15 cellular contexts compared by ENCODE assay signal in genomic region chr10:124067825-124068400, GRCh38. TPM values are rescaled to one million over a fixed set of nuclear protein-coding genes. Genes with fewer than 3 reads are reported as not detected.
"Had no signal": no experiment of that assay in that cellular context is flagged by ENCODE, and none has a peak within 500 bp of the region (broad histone marks: within the 10 kb centered on the region; RNA-seq: fewer than 3 reads in every experiment).

No MANE protein-coding gene starts in this region.

- H3K36me3 Mint-ChIP-seq: activated naive CD8-positive, alpha-beta T cell treated with anti-CD3 and anti-CD28 coated beads for 36 hours; stimulated activated naive B cell treated with anti-CD40 and anti-IgM and Interleukin-4, amounts not matched to agents 10 μg/mL and 1 μg/mL and 100 μg/mL, for 72 hours had no signal

- H3K27me3 ChIP-seq: ovary, right lobe of liver had no signal

- H3K4me3 ChIP-seq: ovary, right lobe of liver, thoracic aorta had no signal

- H3K9me3 ChIP-seq: ovary, right lobe of liver, thoracic aorta had no signal

- H3K27ac ChIP-seq: ovary, right lobe of liver, thoracic aorta had no signal

- FAIRE-seq: TTC549, urothelium cell line had no signal

- H3K36me3 ChIP-seq: ovary, right lobe of liver, thoracic aorta had no signal

- DNase-seq: activated CD4-positive, alpha-beta T cell treated with anti-CD3 and anti-CD28 coated beads, Interleukin-2, amount 50 U/mL, for 4 hours; activated naive CD8-positive, alpha-beta T cell treated with anti-CD3 and anti-CD28 coated beads for 36 hours; amniotic stem cell; effector memory CD8-positive, alpha-beta T cell; left ventricle myocardium superior; ovary; right lobe of liver; stimulated activated naive B cell treated with anti-CD40 and anti-IgM and Interleukin-4, amounts not matched to agents 10 μg/mL and 1 μg/mL and 100 μg/mL, for 72 hours had no signal

- H3K9me3 Mint-ChIP-seq: activated naive CD8-positive, alpha-beta T cell treated with anti-CD3 and anti-CD28 coated beads for 36 hours; activated T-helper 1 cell treated with anti-CD3 and anti-CD28 coated beads, Interleukin-12 subunit alpha, Interleukin-12 subunit beta, Interleukin-2, Interleukin-4 antibody, amounts not matched to agents 30 ng/mL and 10 ng/mL and 1 ng/mL, durations not matched to agents 14 hours and 24 hours and 36 hours; effector memory CD8-positive, alpha-beta T cell; memory B cell; stimulated activated naive B cell treated with anti-CD40 and anti-IgM and Interleukin-4, amounts not matched to agents 10 μg/mL and 1 μg/mL and 100 μg/mL, for 72 hours had no signal

- H3K27ac Mint-ChIP-seq: activated naive CD8-positive, alpha-beta T cell treated with anti-CD3 and anti-CD28 coated beads for 36 hours; activated T-helper 1 cell treated with anti-CD3 and anti-CD28 coated beads, Interleukin-12 subunit alpha, Interleukin-12 subunit beta, Interleukin-2, Interleukin-4 antibody, amounts not matched to agents 30 ng/mL and 10 ng/mL and 1 ng/mL, durations not matched to agents 14 hours and 24 hours and 36 hours; effector memory CD8-positive, alpha-beta T cell; memory B cell; stimulated activated naive B cell treated with anti-CD40 and anti-IgM and Interleukin-4, amounts not matched to agents 10 μg/mL and 1 μg/mL and 100 μg/mL, for 72 hours had no signal

- H3K4me3 Mint-ChIP-seq: activated naive CD8-positive, alpha-beta T cell treated with anti-CD3 and anti-CD28 coated beads for 36 hours; activated T-helper 1 cell treated with anti-CD3 and anti-CD28 coated beads, Interleukin-12 subunit alpha, Interleukin-12 subunit beta, Interleukin-2, Interleukin-4 antibody, amounts not matched to agents 30 ng/mL and 10 ng/mL and 1 ng/mL, durations not matched to agents 14 hours and 24 hours and 36 hours; effector memory CD8-positive, alpha-beta T cell; memory B cell; stimulated activated naive B cell treated with anti-CD40 and anti-IgM and Interleukin-4, amounts not matched to agents 10 μg/mL and 1 μg/mL and 100 μg/mL, for 72 hours had no signal

- H3K27me3 Mint-ChIP-seq: activated naive CD8-positive, alpha-beta T cell treated with anti-CD3 and anti-CD28 coated beads for 36 hours; memory B cell; stimulated activated naive B cell treated with anti-CD40 and anti-IgM and Interleukin-4, amounts not matched to agents 10 μg/mL and 1 μg/mL and 100 μg/mL, for 72 hours had no signal

RNA-seq across cellular contexts. Expression of gene CHST15, which starts 25.5 kb away (rescaled TPM):
- total RNA-seq: activated CD8-positive, alpha-beta memory T cell treated with anti-CD3 and anti-CD28 coated beads for 36 hours; T-helper 2 cell treated with Interferon-gamma antibody and Interleukin-4, amounts not matched to agents 100 ng/mL and 5 ng/mL, for 36 hours had no signal
